In the genomic region with DNA sequence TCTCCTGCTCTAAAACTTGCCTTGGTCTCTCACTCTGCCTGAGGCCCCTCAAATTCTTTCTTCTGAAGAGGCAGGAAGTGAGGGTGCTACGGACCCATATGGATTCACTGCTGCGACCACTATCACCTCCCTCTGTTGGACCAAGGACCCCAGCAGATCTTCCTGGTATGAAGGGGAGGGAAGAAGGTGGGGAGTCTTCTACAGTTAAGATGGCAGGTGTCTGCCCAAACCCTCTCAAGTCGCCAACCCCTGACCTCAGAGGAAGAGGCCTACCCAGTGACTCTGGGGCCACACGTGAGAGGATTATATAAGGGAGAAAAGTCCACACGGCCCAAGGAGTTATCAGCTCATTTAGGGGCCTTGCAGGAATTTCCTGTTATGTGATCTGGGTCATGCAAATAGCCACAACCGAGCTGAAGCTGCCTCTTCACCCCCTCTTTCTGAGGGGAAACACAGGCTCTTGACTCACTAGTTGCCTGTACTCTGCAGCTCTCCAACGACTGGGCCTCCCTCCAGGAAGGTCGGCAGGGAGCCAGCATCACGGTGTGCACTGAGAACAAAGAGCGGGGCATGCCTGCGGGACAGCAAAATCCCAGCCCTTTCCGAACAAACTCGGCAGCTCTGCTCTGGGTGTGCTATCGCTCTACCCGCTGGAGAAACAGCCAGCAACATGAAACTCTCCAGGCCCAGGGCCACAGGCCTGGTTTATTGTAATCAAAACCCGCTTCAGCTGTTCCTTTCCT, we compare ENCODE assay signal across 8 cellular contexts.
A peak's percentile ranks its signal among the peaks of the same experiment; 100 is the strongest.
DNase-seq lines count a peak whose midpoint lies in the region; ATAC-seq and TF ChIP-seq lines count a peak whose summit lies in the region.

No MANE protein-coding gene starts in this region.

- H3K4me3 ChIP-seq in esophagus squamous epithelium = peak overlapping the region in 1 of 4 donors; percentile 21
- no peak overlapping the region for H3K4me3 ChIP-seq in mucosa of rectum (ENCODE audit: low read length in 2 of 2)
- H3K4me3 ChIP-seq in upper lobe of right lung = no peak overlapping the region

- CTCF ChIA-PET in Calu3 (lab: Charles Lee) = interaction anchor here (0.5 to 0.8 kb wide), 6 partner anchors 31 to 575 kb away, joined by 3 to 5 read pairs (median 4); partner anchors contain the start of genes LSG1 and XXYLT1

- no peak overlapping the region for H3K4me3 Mint-ChIP-seq in Calu3 (ENCODE audit: low read depth, unreplicated experiment)

- TF ChIP-seq POLR2A in esophagus squamous epithelium (IDR thresholded peaks at IDR 0.05) = no peak

- H3K27ac ChIP-seq in esophagus squamous epithelium = peak overlapping the region; percentile 87 to 93 (median 90)
- H3K27ac ChIP-seq in mucosa of rectum (ENCODE audit: low read depth in 2 of 2, low read length in 2 of 2) = peak overlapping the region; percentile 81 to 84
- H3K27ac ChIP-seq in upper lobe of right lung = peak overlapping the region; percentile 82

- H3K27me3 ChIP-seq in esophagus squamous epithelium = no peaks in the 10 kb centered on the region
- no peaks in the 10 kb centered on the region for H3K27me3 ChIP-seq in mucosa of rectum (ENCODE audit: control insufficient read depth in 2 of 2, insufficient read depth in 2 of 2, low read length in 2 of 2)
- H3K27me3 ChIP-seq in upper lobe of right lung = no peaks in the 10 kb centered on the region

- DNase-seq in Calu3 (peak; percentile 90), esophagus squamous epithelium (lab: John Stamatoyannopoulos, UW) (no peak), upper lobe of right lung (peak; percentile 93)
- DNase-seq in activated CD4-positive, alpha-beta T cell treated with anti-CD3 and anti-CD28 coated beads, Interleukin-2, amount 50 U/mL, for 48 hours = no peak
- DNase-seq in activated T-cell treated with anti-CD3 and anti-CD28 coated beads, Interleukin-2, amount 50 U/mL, for 1 hour = no peak

- H3K4me1 ChIP-seq in esophagus squamous epithelium (peaks cover 50 to 92% (median 79%) of the 10 kb centered on the region in 3 donors), mucosa of rectum (ENCODE audit: control insufficient read depth in 2 of 2, insufficient read depth in 2 of 2, low read length in 2 of 2) (peaks cover 21 to 44% of the 10 kb centered on the region in 2 donors), upper lobe of right lung (peaks cover 55% of the 10 kb centered on the region)

- intact Hi-C loops in Calu3 (cut with micrococcal nuclease; ENCODE audit: unreplicated experiment) (no loop called here), esophagus squamous epithelium (cut with DNase I) (no loop called here), upper lobe of right lung (cut with DNase I) (no loop called here)

- WGBS in esophagus squamous epithelium, 2 donors = 14 to 29% methylated on average over 5 to 9 of the region's 16 CpGs

- H3K36me3 ChIP-seq in esophagus squamous epithelium = no peaks in the 10 kb centered on the region
- H3K36me3 ChIP-seq in mucosa of rectum (ENCODE audit: control insufficient read depth in 2 of 2, insufficient read depth in 2 of 2, low read length in 2 of 2) = no peaks in the 10 kb centered on the region
- H3K36me3 ChIP-seq in upper lobe of right lung = no peaks in the 10 kb centered on the region

- H3K27ac Mint-ChIP-seq in Calu3 (ENCODE audit: unreplicated experiment) = peak overlapping the region; percentile 57

- ATAC-seq in HG03460 (IDR thresholded peaks at IDR 0.05; ENCODE audit: unreplicated experiment) (peak; percentile 41), SK-N-SH treated with all-trans-retinoic acid at 6 μM for 48 hours (peak; percentile 89), upper lobe of right lung (peak; percentile 73)

- peaks cover 21% of the 10 kb centered on the region for H3K36me3 Mint-ChIP-seq in Calu3 (ENCODE audit: insufficient read depth, unreplicated experiment)

- H3K4me1 Mint-ChIP-seq in Calu3 (ENCODE audit: low read depth, unreplicated experiment) = peaks cover 68% of the 10 kb centered on the region

- H3K9me3 Mint-ChIP-seq in Calu3 (ENCODE audit: low read depth, unreplicated experiment) = no peaks in the 10 kb centered on the region

- BruUV-seq in Calu3 (replicated peaks; lab: Mats Ljungman, UMichigan) = no TSS peak

- H3K9me3 ChIP-seq in esophagus squamous epithelium (no peaks in the 10 kb centered on the region), mucosa of rectum (ENCODE audit: control insufficient read depth in 2 of 2, low read length in 2 of 2) (no peaks in the 10 kb centered on the region), upper lobe of right lung (no peaks in the 10 kb centered on the region)

- H3K27me3 Mint-ChIP-seq in Calu3 (ENCODE audit: unreplicated experiment) = no peaks in the 10 kb centered on the region

- H3K9ac ChIP-seq in mucosa of rectum (ENCODE audit: low read depth in 1 of 2, low read length in 2 of 2) = peak overlapping the region in 1 of 2 donors; percentile 23

- TF ChIP-seq CTCF in Calu3 (IDR thresholded peaks at IDR 0.05; ENCODE audit: unreplicated experiment) (no peak), esophagus squamous epithelium (IDR thresholded peaks at IDR 0.05) (no peak), upper lobe of right lung (IDR thresholded peaks at IDR 0.05) (no peak)

TF ChIP-seq in SK-N-SH treated with all-trans-retinoic acid at 6 μM for 48 hours, 23 proteins besides CTCF, POLR2A, EP300 and RAD21:
- TF ChIP-seq ESRRG (CRISPR knock-in tag; IDR thresholded peaks at IDR 0.05) (no peak), TOX (CRISPR knock-in tag; IDR thresholded peaks at IDR 0.05; ENCODE audit: borderline replicate concordance) (no peak), TCF4 (CRISPR knock-in tag; IDR thresholded peaks at IDR 0.05; ENCODE audit: borderline replicate concordance) (no peak), GLIS3 (CRISPR knock-in tag; IDR thresholded peaks at IDR 0.05) (no peak), PATZ1 (CRISPR knock-in tag; IDR thresholded peaks at IDR 0.05; ENCODE audit: borderline replicate concordance) (0 out of 2 replicates have a peak, but pooled peaks have one; percentile 21), PPARA (CRISPR knock-in tag; IDR thresholded peaks at IDR 0.05; ENCODE audit: borderline replicate concordance) (no peak), OSR1 (CRISPR knock-in tag; IDR thresholded peaks at IDR 0.05) (no peak), RARB (CRISPR knock-in tag; IDR thresholded peaks at IDR 0.05) (no peak)

Comparison
In these comparisons a context has a peak if more than half of its experiments do, and no peak if none do; other contexts are left out.
1. DNase-seq: peak in Calu3 (single experiment) and upper lobe of right lung (single experiment); none in esophagus squamous epithelium (single experiment), activated CD4-positive, alpha-beta T cell treated with anti-CD3 and anti-CD28 coated beads, Interleukin-2, amount 50 U/mL, for 48 hours (0 of 2) and activated T-cell treated with anti-CD3 and anti-CD28 coated beads, Interleukin-2, amount 50 U/mL, for 1 hour (single experiment).
2. Peak in every context shown above with its lines, with median percentiles within 50 percentile points of each other: ATAC-seq and H3K27ac ChIP-seq.